9 cellular contexts compared by ENCODE assay signal in the genomic region with DNA sequence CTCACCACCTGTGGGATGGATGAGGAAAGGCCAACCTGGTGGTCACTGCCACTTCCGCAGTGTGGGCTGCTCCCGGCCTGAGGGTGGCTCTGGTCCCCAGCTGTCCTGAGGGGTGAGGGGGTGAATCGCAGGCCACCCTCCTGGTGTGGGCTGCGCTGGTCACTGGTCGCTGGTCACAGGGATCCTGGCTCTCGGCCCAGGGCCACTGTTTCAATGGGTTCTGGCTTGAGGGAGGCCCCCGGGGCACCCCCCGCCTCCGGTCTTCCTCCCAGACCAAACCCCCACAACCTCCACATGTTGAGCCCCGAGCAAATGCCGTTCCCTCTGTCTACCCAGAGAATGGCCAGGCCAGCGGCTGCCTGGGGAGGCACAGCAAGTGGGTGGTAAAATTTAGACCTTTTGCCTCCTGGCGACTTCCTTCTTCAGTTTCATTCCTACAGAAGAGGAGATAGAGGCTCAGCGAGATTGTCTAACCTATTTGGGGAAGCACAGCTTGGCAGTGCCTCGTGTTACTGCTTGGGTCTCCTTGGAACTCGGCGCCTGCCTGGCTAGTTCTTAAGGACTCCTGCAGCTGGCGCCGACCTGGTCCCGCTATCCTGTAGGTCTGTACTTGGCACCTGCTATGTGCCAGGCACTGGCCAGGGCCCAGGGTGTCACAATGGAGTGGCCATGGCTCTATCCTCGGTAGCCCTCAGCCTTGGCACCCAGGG. TPM values are rescaled to one million over a fixed set of nuclear protein-coding genes. Genes with fewer than 3 reads are reported as not detected.
DNase-seq lines count a peak whose midpoint lies in the region; ATAC-seq and TF ChIP-seq lines count a peak whose summit lies in the region.
"Had no signal": no experiment of that assay in that cellular context is flagged by ENCODE, and none has a peak within 500 bp of the region (broad histone marks: within the 10 kb centered on the region; RNA-seq: fewer than 3 reads in every experiment).

No MANE protein-coding gene starts in this region.

- peaks cover 97% of the 10 kb centered on the region for H3K4me1 Mint-ChIP-seq in dendritic cell treated with granulocyte-macrophage colony-stimulating factor and Interleukin-4, amounts not matched to agents 40 ng/mL and 50 ng/mL, for 4 days (ENCODE audit: low read depth)
- H3K4me1 Mint-ChIP-seq: activated naive CD8-positive, alpha-beta T cell treated with anti-CD3 and anti-CD28 coated beads, Interleukin-2, amount 50 U/mL, for 24 hours had no signal

- H3K27ac ChIP-seq in OCI-LY3 (ENCODE audit: low read length) = no peak overlapping the region
- H3K27ac ChIP-seq in tibial nerve = peak overlapping the region; percentile 72 to 96 (median 90)

- H3K27ac Mint-ChIP-seq in dendritic cell treated with granulocyte-macrophage colony-stimulating factor and Interleukin-4, amounts not matched to agents 40 ng/mL and 50 ng/mL, for 4 days = peak overlapping the region; percentile 96
- H3K27ac Mint-ChIP-seq: activated naive CD8-positive, alpha-beta T cell treated with anti-CD3 and anti-CD28 coated beads, Interleukin-2, amount 50 U/mL, for 24 hours had no signal

- no peak for TF ChIP-seq CTCF in OCI-LY3 (IDR thresholded peaks at IDR 0.05; ENCODE audit: low read depth, low read length)
- no peak for TF ChIP-seq CTCF in tibial nerve (IDR thresholded peaks at IDR 0.05)

- no peaks in the 10 kb centered on the region for H3K9me3 Mint-ChIP-seq in dendritic cell treated with granulocyte-macrophage colony-stimulating factor and Interleukin-4, amounts not matched to agents 40 ng/mL and 50 ng/mL, for 4 days
- H3K9me3 Mint-ChIP-seq: activated naive CD8-positive, alpha-beta T cell treated with anti-CD3 and anti-CD28 coated beads, Interleukin-2, amount 50 U/mL, for 24 hours had no signal

- H3K27me3 ChIP-seq in OCI-LY3 (ENCODE audit: low read depth, low read length) = no peaks in the 10 kb centered on the region
- no peaks in the 10 kb centered on the region for H3K27me3 ChIP-seq in tibial nerve

- H3K4me3 ChIP-seq in OCI-LY3 (ENCODE audit: low read length) (no peak overlapping the region), tibial nerve (no peak overlapping the region)

- no peaks in the 10 kb centered on the region for H3K36me3 ChIP-seq in OCI-LY3 (replicated peaks; ENCODE audit: low read depth, low read length)
- no peaks in the 10 kb centered on the region for H3K36me3 ChIP-seq in tibial nerve

- H3K4me3 Mint-ChIP-seq in dendritic cell treated with granulocyte-macrophage colony-stimulating factor and Interleukin-4, amounts not matched to agents 40 ng/mL and 50 ng/mL, for 4 days = peak overlapping the region; percentile 77
- H3K4me3 Mint-ChIP-seq: activated naive CD8-positive, alpha-beta T cell treated with anti-CD3 and anti-CD28 coated beads, Interleukin-2, amount 50 U/mL, for 24 hours had no signal

- H3K4me1 ChIP-seq in OCI-LY3 (ENCODE audit: low read length) (peaks cover 23% of the 10 kb centered on the region), tibial nerve (peaks cover 0 to 100% (median 98%) of the 10 kb centered on the region in 4 donors)

- ATAC-seq in HG03039 (IDR thresholded peaks at IDR 0.05; ENCODE audit: unreplicated experiment) (no peak), HG03108 (IDR thresholded peaks at IDR 0.05; ENCODE audit: unreplicated experiment) (no peak)
- ATAC-seq: activated naive CD8-positive, alpha-beta T cell treated with anti-CD3 and anti-CD28 coated beads, Interleukin-2, amount 50 U/mL, for 24 hours had no signal

- peak overlapping the region; percentile 42 for H3K4me2 ChIP-seq in OCI-LY3 (ENCODE audit: low read length)

- TF ChIP-seq POLR2A in tibial nerve (IDR thresholded peaks at IDR 0.05) = no peak

- H3K9ac ChIP-seq in OCI-LY3 (ENCODE audit: low read length) = no peak overlapping the region

- no peaks in the 10 kb centered on the region for H3K9me3 ChIP-seq in OCI-LY3 (ENCODE audit: insufficient read depth, low read length)
- no peaks in the 10 kb centered on the region for H3K9me3 ChIP-seq in tibial nerve

- WGBS in tibial nerve, 2 donors = 52 to 53% methylated on average over 18 to 21 of the region's 21 CpGs

- H2AFZ ChIP-seq in OCI-LY3 (ENCODE audit: low read depth, low read length) = no peak overlapping the region

- peak; percentile 62 for DNase-seq in midbrain (lab: John Stamatoyannopoulos, UW)
- DNase-seq in tibial nerve (ENCODE audit: low spot score in 2 of 2) = no peak
- DNase-seq in activated CD8-positive, alpha-beta memory T cell treated with anti-CD3 and anti-CD28 coated beads, Interleukin-2, amount 50 U/mL, for 48 hours = no peak
- no peak for DNase-seq in inferior parietal cortex (ENCODE audit: extremely low spot score)
- DNase-seq: activated naive CD8-positive, alpha-beta T cell treated with anti-CD3 and anti-CD28 coated beads, Interleukin-2, amount 50 U/mL, for 24 hours had no signal

- intact Hi-C loops in dendritic cell treated with granulocyte-macrophage colony-stimulating factor and Interleukin-4, amounts not matched to agents 40 ng/mL and 50 ng/mL, for 4 days (cut with micrococcal nuclease) = no loop called here

- TF ChIP-seq EP300 in tibial nerve (IDR thresholded peaks at IDR 0.05) = no peak

- peaks cover 69% of the 10 kb centered on the region for H3K36me3 Mint-ChIP-seq in dendritic cell treated with granulocyte-macrophage colony-stimulating factor and Interleukin-4, amounts not matched to agents 40 ng/mL and 50 ng/mL, for 4 days (ENCODE audit: low read depth)

- peaks cover 42% of the 10 kb centered on the region for H4K20me1 ChIP-seq in OCI-LY3 (ENCODE audit: insufficient read depth, low read length)

- H3K27me3 Mint-ChIP-seq in dendritic cell treated with granulocyte-macrophage colony-stimulating factor and Interleukin-4, amounts not matched to agents 40 ng/mL and 50 ng/mL, for 4 days = no peaks in the 10 kb centered on the region
- H3K27me3 Mint-ChIP-seq: activated naive CD8-positive, alpha-beta T cell treated with anti-CD3 and anti-CD28 coated beads, Interleukin-2, amount 50 U/mL, for 24 hours had no signal

- H3K79me2 ChIP-seq in OCI-LY3 (ENCODE audit: low read length) = peaks cover 8% of the 10 kb centered on the region; the same call in 1 of the 2 replicates

RNA-seq across cellular contexts. Expression of a gene that starts 48.2 kb away (rescaled TPM):
- 10 to 100 TPM; 53.5 to 61.5 (median 56.5) TPM for total RNA-seq in tibial nerve
